In genomic region chr3:113211370-113212154, GRCh38 we compare ENCODE assay signal across 8 cellular contexts. TPM values are rescaled to one million over a fixed set of nuclear protein-coding genes. Genes with fewer than 3 reads are reported as not detected.
DNase-seq lines count a peak whose midpoint lies in the region; ATAC-seq and TF ChIP-seq lines count a peak whose summit lies in the region.

Gene BOC, plus strand, starts transcription at chr3:113211557. Its CDS starts 38,246 bp downstream, at chr3:113249803.

- no peak for TF ChIP-seq RAD21 in liver (IDR thresholded peaks at IDR 0.05)

- no peaks in the 10 kb centered on the region for H3K36me3 Mint-ChIP-seq in activated T-cell treated with anti-CD3 and anti-CD28 coated beads, Interleukin-2, amount 50 U/mL, for 4 hours (ENCODE audit: insufficient read depth)

- no peaks in the 10 kb centered on the region for H3K79me2 ChIP-seq in PC-9 (ENCODE audit: low read depth)

- H3K36me3 ChIP-seq in PC-9 (ENCODE audit: low read depth) (no peaks in the 10 kb centered on the region), liver (ENCODE audit: control insufficient read depth in 4 of 4, insufficient read depth in 3 of 4, low read depth in 1 of 4, low read length in 3 of 4) (no peaks in the 10 kb centered on the region)

- H3K27ac ChIP-seq in PC-9, result no peak within 1 kb of the TSS
- H3K27ac ChIP-seq in liver (ENCODE audit: low read depth in 1 of 2, low read length in 2 of 2), result peak within 1 kb of the TSS; percentile 42 to 49

- peak within 1 kb of the TSS; percentile 57 for H3K4me3 Mint-ChIP-seq in activated T-cell treated with anti-CD3 and anti-CD28 coated beads, Interleukin-2, amount 50 U/mL, for 4 hours

- DNase-seq in activated T-cell treated with anti-CD3 and anti-CD28 coated beads, Interleukin-2, amount 50 U/mL, for 4 hours, result no peak
- DNase-seq in activated T-cell treated with anti-CD3 and anti-CD28 coated beads, Interleukin-2, amount 50 U/mL, for 1 hour, result no peak
- peak; percentile 38 to 53 for DNase-seq in PC-9
- DNase-seq in dermis blood vessel endothelial cell, result peak; percentile 22
- peak; percentile 63 for DNase-seq in stromal cell of bone marrow (ENCODE audit: low read depth)
- DNase-seq in NCI-H774 (lab: John Stamatoyannopoulos, UW), result no peak

- intact Hi-C loops in PC-9 (cut with micrococcal nuclease; ENCODE audit: unreplicated experiment), result loop anchor here (2.0 kb wide), 1 partner anchor 65 kb away; no protein-coding TSS in a partner anchor

- H3K4me1 ChIP-seq in PC-9 (replicated peaks; ENCODE audit: insufficient read depth) (0 out of 2 replicates have a peak, but pooled peaks cover 5% of the 10 kb centered on the region), liver (ENCODE audit: control insufficient read depth in 4 of 4, insufficient read depth in 4 of 4, low read length in 3 of 4) (peaks cover 4 to 19% (median 14%) of the 10 kb centered on the region in 4 donors)

- no TSS peak for BruUV-seq in PC-9 (replicated peaks; lab: Mats Ljungman, UMichigan)

- H3K9me3 ChIP-seq in PC-9 (ENCODE audit: insufficient read depth, low read depth) (no peaks in the 10 kb centered on the region; the same call in 1 of the 2 replicates), liver (ENCODE audit: control insufficient read depth in 4 of 4, low read length in 3 of 4) (no peaks in the 10 kb centered on the region)

- H3K27me3 Mint-ChIP-seq in activated T-cell treated with anti-CD3 and anti-CD28 coated beads, Interleukin-2, amount 50 U/mL, for 4 hours (ENCODE audit: low read depth), result peaks cover 65% of the 10 kb centered on the region

- no peaks in the 10 kb centered on the region for H3K9me3 Mint-ChIP-seq in activated T-cell treated with anti-CD3 and anti-CD28 coated beads, Interleukin-2, amount 50 U/mL, for 4 hours

- H3K27me3 ChIP-seq in PC-9 (ENCODE audit: insufficient read depth, low read depth) (0 out of 2 replicates have a peak, but pooled peaks cover 4% of the 10 kb centered on the region), liver (ENCODE audit: control insufficient read depth in 4 of 4, insufficient read depth in 4 of 4, low read length in 3 of 4) (peaks cover 0 to 23% (median 5%) of the 10 kb centered on the region in 4 donors)

- peak within 1 kb of the TSS; percentile 83 for H3K4me3 ChIP-seq in PC-9
- H3K4me3 ChIP-seq in liver (ENCODE audit: low read depth in 1 of 3, low read length in 3 of 3), result peak within 1 kb of the TSS in 2 of 3 donors; percentile 45 to 59

- no peak for TF ChIP-seq CTCF in PC-9 (conservative IDR thresholded peaks at IDR 0.05)
- no peak for TF ChIP-seq CTCF in liver (IDR thresholded peaks at IDR 0.05; ENCODE audit: low read depth, low read length, missing input control)

- H3F3A ChIP-seq in PC-9 (ENCODE audit: insufficient read depth, low read depth), result no peaks in the 10 kb centered on the region; the same call in 1 of the 2 replicates

- ATAC-seq in activated T-cell treated with anti-CD3 and anti-CD28 coated beads, Interleukin-2, amount 50 U/mL, for 4 hours, result peak; percentile 40 to 43
- ATAC-seq in GM21360 (IDR thresholded peaks at IDR 0.05; ENCODE audit: unreplicated experiment), result no peak

- H2AFZ ChIP-seq in PC-9, result peak within 1 kb of the TSS; percentile 98

- H4K20me1 ChIP-seq in PC-9 (ENCODE audit: insufficient read depth), result no peaks in the 10 kb centered on the region

- H3K9me2 ChIP-seq in PC-9 (ENCODE audit: insufficient read depth), result no peaks in the 10 kb centered on the region

- peaks cover 11% of the 10 kb centered on the region for H3K4me1 Mint-ChIP-seq in activated T-cell treated with anti-CD3 and anti-CD28 coated beads, Interleukin-2, amount 50 U/mL, for 4 hours (ENCODE audit: low read depth)

- peak within 1 kb of the TSS; percentile 96 for H3K4me2 ChIP-seq in PC-9

- WGBS in liver, result 2% methylated on average over 76 of the region's 76 CpGs

- POLR2A ChIA-PET in PC-9 (lab: Charles Lee; ENCODE audit: unreplicated experiment), result interaction anchor here (0.5 kb wide), 1 partner anchor 45 kb away, joined by 3 read pairs; no protein-coding TSS in a partner anchor

- CTCF ChIA-PET in PC-9 (lab: Charles Lee), result no interaction called here

- H3K9ac ChIP-seq in liver (ENCODE audit: low read depth in 1 of 2, low read length in 2 of 2), result no peak within 1 kb of the TSS

TF ChIP-seq in liver, 16 proteins besides CTCF, POLR2A, EP300 and RAD21:
- TF ChIP-seq RXRA (IDR thresholded peaks at IDR 0.05), result no peak
- TF ChIP-seq GABPA (IDR thresholded peaks at IDR 0.05 in 1 of 2, conservative IDR thresholded peaks at IDR 0.05 in 1 of 2), result no peak
- TF ChIP-seq, protein P1, sequence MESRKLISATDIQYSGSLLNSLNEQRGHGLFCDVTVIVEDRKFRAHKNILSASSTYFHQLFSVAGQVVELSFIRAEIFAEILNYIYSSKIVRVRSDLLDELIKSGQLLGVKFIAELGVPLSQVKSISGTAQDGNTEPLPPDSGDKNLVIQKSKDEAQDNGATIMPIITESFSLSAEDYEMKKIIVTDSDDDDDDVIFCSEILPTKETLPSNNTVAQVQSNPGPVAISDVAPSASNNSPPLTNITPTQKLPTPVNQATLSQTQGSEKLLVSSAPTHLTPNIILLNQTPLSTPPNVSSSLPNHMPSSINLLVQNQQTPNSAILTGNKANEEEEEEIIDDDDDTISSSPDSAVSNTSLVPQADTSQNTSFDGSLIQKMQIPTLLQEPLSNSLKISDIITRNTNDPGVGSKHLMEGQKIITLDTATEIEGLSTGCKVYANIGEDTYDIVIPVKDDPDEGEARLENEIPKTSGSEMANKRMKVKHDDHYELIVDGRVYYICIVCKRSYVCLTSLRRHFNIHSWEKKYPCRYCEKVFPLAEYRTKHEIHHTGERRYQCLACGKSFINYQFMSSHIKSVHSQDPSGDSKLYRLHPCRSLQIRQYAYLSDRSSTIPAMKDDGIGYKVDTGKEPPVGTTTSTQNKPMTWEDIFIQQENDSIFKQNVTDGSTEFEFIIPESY (IDR thresholded peaks at IDR 0.05), result no peak
- TF ChIP-seq ATF3 (IDR thresholded peaks at IDR 0.05), result no peak
- TF ChIP-seq TAF1 (conservative IDR thresholded peaks at IDR 0.05), result no peak
- TF ChIP-seq EGR1 (IDR thresholded peaks at IDR 0.05; ENCODE audit: low read depth in 2 of 2), result no peak
- TF ChIP-seq, protein P2, sequence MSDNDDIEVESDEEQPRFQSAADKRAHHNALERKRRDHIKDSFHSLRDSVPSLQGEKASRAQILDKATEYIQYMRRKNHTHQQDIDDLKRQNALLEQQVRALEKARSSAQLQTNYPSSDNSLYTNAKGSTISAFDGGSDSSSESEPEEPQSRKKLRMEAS (IDR thresholded peaks at IDR 0.05), result no peak
- no peak for TF ChIP-seq JUND (IDR thresholded peaks at IDR 0.05)
- no peak for TF ChIP-seq YY1 (IDR thresholded peaks at IDR 0.05)
- TF ChIP-seq HNF4A (conservative IDR thresholded peaks at IDR 0.05), result no peak
- TF ChIP-seq HNF4G (IDR thresholded peaks at IDR 0.05), result no peak
- TF ChIP-seq FOXA1 (IDR thresholded peaks at IDR 0.05), result no peak
- no peak for TF ChIP-seq REST (IDR thresholded peaks at IDR 0.05)
- no peak for TF ChIP-seq SP1 (IDR thresholded peaks at IDR 0.05)
- TF ChIP-seq NR2F2 (IDR thresholded peaks at IDR 0.05), result no peak
- no peak for TF ChIP-seq FOXA2 (IDR thresholded peaks at IDR 0.05)

RNA-seq across cellular contexts. Expression of gene BOC, which starts in this region (rescaled TPM):
- total RNA-seq in activated T-cell treated with anti-CD3 and anti-CD28 coated beads, Interleukin-2, amount 50 U/mL, for 4 hours, result under 1 TPM in 2 of 3 donors, not detected in 1; 0.18 to 0.35 TPM
- total RNA-seq in PC-9 (2021) (3.0 and 6.2 TPM in 2 replicates), dermis blood vessel endothelial cell (under 0.01 and 0.09 TPM in 2 replicates), liver (1 to 10 TPM in 1 of 2 donors, under 1 TPM in 1; 0.65 to 1.5 TPM)
- under 1 TPM in 1 of 2 donors, not detected in 1; 0.31 TPM for polyA plus RNA-seq in liver

Comparison
In these comparisons a context has a peak if more than half of its experiments do, and no peak if none do; other contexts are left out.
1. Peak in ATAC-seq in activated T-cell treated with anti-CD3 and anti-CD28 coated beads, Interleukin-2, amount 50 U/mL, for 4 hours; RNA of the gene not detected or under 1 TPM.
2. Peak in DNase-seq in dermis blood vessel endothelial cell; RNA of the gene not detected or under 1 TPM.
3. DNase-seq: peak in PC-9 (2 of 2) and stromal cell of bone marrow (single experiment); none in activated T-cell treated with anti-CD3 and anti-CD28 coated beads, Interleukin-2, amount 50 U/mL, for 4 hours (single experiment), activated T-cell treated with anti-CD3 and anti-CD28 coated beads, Interleukin-2, amount 50 U/mL, for 1 hour (single experiment) and NCI-H774 (single experiment).